Comparison of ENCODE assay signal across 8 cellular contexts in the genomic region with DNA sequence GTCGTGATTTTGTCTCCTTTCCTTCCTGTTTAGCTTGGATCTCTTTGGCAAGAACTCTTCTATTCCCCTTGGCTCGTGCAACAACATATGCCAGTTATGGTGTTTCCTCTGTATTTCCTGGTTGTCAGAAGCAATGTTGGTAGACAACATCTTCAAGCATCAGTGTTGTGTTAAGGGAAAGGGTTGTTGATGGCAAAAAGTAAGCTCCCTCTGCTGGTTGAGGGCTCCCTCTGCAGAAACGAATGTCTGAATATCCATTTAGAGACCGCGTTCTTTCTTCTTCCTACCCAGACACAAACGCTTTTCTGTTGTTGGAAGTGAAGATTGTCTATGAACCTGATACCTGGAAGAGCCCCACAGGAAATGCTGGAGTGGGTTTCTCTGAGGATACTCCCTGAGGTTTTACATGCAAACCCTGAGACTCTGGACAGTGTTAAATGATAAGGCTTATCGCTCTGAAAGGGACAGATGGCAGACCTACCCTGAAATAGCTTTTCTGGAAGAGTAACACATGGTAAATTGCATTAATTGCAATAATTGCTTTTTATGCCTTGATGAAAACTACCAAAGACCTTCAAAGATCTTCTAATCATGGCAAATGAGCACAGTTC. TPM values are rescaled to one million over a fixed set of nuclear protein-coding genes. Genes with fewer than 3 reads are reported as not detected.
DNase-seq lines count a peak whose midpoint lies in the region; ATAC-seq and TF ChIP-seq lines count a peak whose summit lies in the region.

No MANE protein-coding gene starts in this region.

- TF ChIP-seq CTCF in HCT116 (IDR thresholded peaks at IDR 0.05 in 2 of 3, conservative IDR thresholded peaks at IDR 0.05 in 1 of 3; ENCODE audit: borderline replicate concordance in 1 of 3, insufficient read depth in 1 of 3, low read depth in 2 of 3, low read length in 2 of 3) (peak; percentile 27 to 74 (median 70); a peak in 5 of 6 replicates), CD14-positive monocyte (IDR thresholded peaks at IDR 0.05) (no peak)

- H3K4me3 Mint-ChIP-seq in CD14-positive monocyte: no peak overlapping the region

- RAD21 ChIA-PET in HCT116 (lab: Charles Lee; ENCODE audit: low non-redundant PET in 1 of 2, low total read pairs in 2 of 2, uncharacterized antibody in 2 of 2, unreplicated experiment in 2 of 2): no interaction called here

- no peaks in the 10 kb centered on the region for H3K4me1 Mint-ChIP-seq in CD14-positive monocyte

- H3K4me1 ChIP-seq in HCT116 (ENCODE audit: control insufficient read depth in 1 of 2, insufficient read depth in 2 of 2, low read length in 2 of 2): no peaks in the 10 kb centered on the region

- no peak overlapping the region for H3K27ac Mint-ChIP-seq in CD14-positive monocyte

- H3K9ac ChIP-seq in HCT116 (ENCODE audit: low read length): no peak overlapping the region

- no peaks in the 10 kb centered on the region for H3K27me3 ChIP-seq in HCT116 (ENCODE audit: insufficient read depth, low read length)

- H4K20me1 ChIP-seq in HCT116 (ENCODE audit: insufficient read depth): no peaks in the 10 kb centered on the region

- ATAC-seq in HCT116: peak; percentile 72

- peaks cover 5 to 14% (median 7%) of the 10 kb centered on the region in 3 donors for H3K27me3 Mint-ChIP-seq in CD14-positive monocyte (ENCODE audit: low read depth in 3 of 3)

- no peaks in the 10 kb centered on the region for H3K79me2 ChIP-seq in HCT116 (ENCODE audit: insufficient read depth, low read length)

- DNase-seq in activated CD4-positive, alpha-beta T cell treated with anti-CD3 and anti-CD28 coated beads for 48 hours: peak; percentile 4
- DNase-seq in activated CD4-positive, alpha-beta T cell treated with anti-CD3 and anti-CD28 coated beads, Interleukin-2, amount 50 U/mL, for 4 hours: no peak
- DNase-seq in HCT116 (ENCODE audit: low read depth, low spot score) (peak; percentile 6), NCI-H446 (lab: John Stamatoyannopoulos, UW) (peak; percentile 23 to 53), cerebellar cortex (ENCODE audit: low spot score) (peak; percentile 78), medulla oblongata (ENCODE audit: extremely low spot score) (peak; percentile 13), ecto neural progenitor cell (ENCODE audit: low spot score) (no peak), CD14-positive monocyte (ENCODE audit: low spot score) (no peak)

- H3K36me3 Mint-ChIP-seq in CD14-positive monocyte: no peaks in the 10 kb centered on the region

- POLR2A ChIA-PET in HCT116 (lab: Charles Lee): no interaction called here

- H3K9me3 Mint-ChIP-seq in CD14-positive monocyte: no peaks in the 10 kb centered on the region

- H3K4me2 ChIP-seq in HCT116 (ENCODE audit: low read length): no peak overlapping the region

- no peak for TF ChIP-seq POLR2A in HCT116 (IDR thresholded peaks at IDR 0.05; ENCODE audit: borderline replicate concordance, extremely low read depth, insufficient read depth, insufficient read length)

- CTCF ChIA-PET in HCT116 (lab: Charles Lee): interaction anchor here (0.7 to 1.1 kb wide), 3 partner anchors 19 to 642 kb away, joined by 3 to 4 read pairs (median 3); no protein-coding TSS in a partner anchor

- H3K4me3 ChIP-seq in HCT116 (replicated peaks in 1 of 2; ENCODE audit: low read depth in 1 of 2, low read length in 2 of 2): no peak overlapping the region

- H3K27ac ChIP-seq in HCT116 (ENCODE audit: low read depth, low read length): no peak overlapping the region

- H3K9me3 ChIP-seq in HCT116 (ENCODE audit: control insufficient read depth in 1 of 2, insufficient read depth in 1 of 2, low read depth in 1 of 2, low read length in 2 of 2): no peaks in the 10 kb centered on the region

- intact Hi-C loops in HCT116 (cut with micrococcal nuclease) (loop anchor here (1.0 to 2.0 kb wide), 3 partner anchors 230 to 666 kb away; no protein-coding TSS in a partner anchor), CD14-positive monocyte (cut with micrococcal nuclease) (no loop called here)

- no peaks in the 10 kb centered on the region for H3K9me2 ChIP-seq in HCT116 (ENCODE audit: insufficient read depth)

- no TSS peak for BruUV-seq in HCT116 (replicated peaks; lab: Mats Ljungman, UMichigan)

- peak; percentile 50 for TF ChIP-seq RAD21 in HCT116 (IDR thresholded peaks at IDR 0.05; ENCODE audit: low read depth)

- H2AFZ ChIP-seq in HCT116 (ENCODE audit: low read depth, low read length, poor library complexity, severe bottlenecking): no peak overlapping the region

- H3K36me3 ChIP-seq in HCT116 (ENCODE audit: control insufficient read depth in 1 of 2, insufficient read depth in 2 of 2, low read length in 2 of 2): no peaks in the 10 kb centered on the region

TF ChIP-seq in HCT116, 20 proteins besides CTCF, POLR2A, EP300 and RAD21:
- TF ChIP-seq SRF (IDR thresholded peaks at IDR 0.05; ENCODE audit: low read depth) (no peak), SP1 (IDR thresholded peaks at IDR 0.05; ENCODE audit: low read depth) (no peak), ATF3 (IDR thresholded peaks at IDR 0.05) (no peak), CEBPB (IDR thresholded peaks at IDR 0.05; ENCODE audit: low read depth) (no peak), ZFX (IDR thresholded peaks at IDR 0.05) (no peak), EZH2phosphoT487 (IDR thresholded peaks at IDR 0.05; ENCODE audit: borderline replicate concordance) (no peak)
- TF ChIP-seq, protein P1, sequence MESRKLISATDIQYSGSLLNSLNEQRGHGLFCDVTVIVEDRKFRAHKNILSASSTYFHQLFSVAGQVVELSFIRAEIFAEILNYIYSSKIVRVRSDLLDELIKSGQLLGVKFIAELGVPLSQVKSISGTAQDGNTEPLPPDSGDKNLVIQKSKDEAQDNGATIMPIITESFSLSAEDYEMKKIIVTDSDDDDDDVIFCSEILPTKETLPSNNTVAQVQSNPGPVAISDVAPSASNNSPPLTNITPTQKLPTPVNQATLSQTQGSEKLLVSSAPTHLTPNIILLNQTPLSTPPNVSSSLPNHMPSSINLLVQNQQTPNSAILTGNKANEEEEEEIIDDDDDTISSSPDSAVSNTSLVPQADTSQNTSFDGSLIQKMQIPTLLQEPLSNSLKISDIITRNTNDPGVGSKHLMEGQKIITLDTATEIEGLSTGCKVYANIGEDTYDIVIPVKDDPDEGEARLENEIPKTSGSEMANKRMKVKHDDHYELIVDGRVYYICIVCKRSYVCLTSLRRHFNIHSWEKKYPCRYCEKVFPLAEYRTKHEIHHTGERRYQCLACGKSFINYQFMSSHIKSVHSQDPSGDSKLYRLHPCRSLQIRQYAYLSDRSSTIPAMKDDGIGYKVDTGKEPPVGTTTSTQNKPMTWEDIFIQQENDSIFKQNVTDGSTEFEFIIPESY (IDR thresholded peaks at IDR 0.05; ENCODE audit: extremely low read depth, insufficient replicate concordance, low read length): no peak
- TF ChIP-seq, protein P2, sequence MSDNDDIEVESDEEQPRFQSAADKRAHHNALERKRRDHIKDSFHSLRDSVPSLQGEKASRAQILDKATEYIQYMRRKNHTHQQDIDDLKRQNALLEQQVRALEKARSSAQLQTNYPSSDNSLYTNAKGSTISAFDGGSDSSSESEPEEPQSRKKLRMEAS (IDR thresholded peaks at IDR 0.05): no peak
TF ChIP-seq in HCT116: peak in this region for 0.

RNA-seq across cellular contexts. Expression of gene C1QL3, which starts 23.6 kb away (rescaled TPM):
- not detected for total RNA-seq in HCT116 (2021; ENCODE audit: unreplicated experiment)
- polyA plus RNA-seq in HCT116 (2012): 0.25 and 0.43 TPM in 2 replicates
- polyA plus RNA-seq in CD14-positive monocyte: under 1 TPM in 1 of 2 donors, not detected in 1; 0.30 TPM

Comparison
In these comparisons a context has a peak if more than half of its experiments do, and no peak if none do; other contexts are left out.
1. DNase-seq: peak in activated CD4-positive, alpha-beta T cell treated with anti-CD3 and anti-CD28 coated beads for 48 hours (single experiment), HCT116 (single experiment), NCI-H446 (2 of 2), cerebellar cortex (single experiment) and medulla oblongata (single experiment); none in activated CD4-positive, alpha-beta T cell treated with anti-CD3 and anti-CD28 coated beads, Interleukin-2, amount 50 U/mL, for 4 hours (0 of 2), ecto neural progenitor cell (single experiment) and CD14-positive monocyte (single experiment).